In the genomic region with DNA sequence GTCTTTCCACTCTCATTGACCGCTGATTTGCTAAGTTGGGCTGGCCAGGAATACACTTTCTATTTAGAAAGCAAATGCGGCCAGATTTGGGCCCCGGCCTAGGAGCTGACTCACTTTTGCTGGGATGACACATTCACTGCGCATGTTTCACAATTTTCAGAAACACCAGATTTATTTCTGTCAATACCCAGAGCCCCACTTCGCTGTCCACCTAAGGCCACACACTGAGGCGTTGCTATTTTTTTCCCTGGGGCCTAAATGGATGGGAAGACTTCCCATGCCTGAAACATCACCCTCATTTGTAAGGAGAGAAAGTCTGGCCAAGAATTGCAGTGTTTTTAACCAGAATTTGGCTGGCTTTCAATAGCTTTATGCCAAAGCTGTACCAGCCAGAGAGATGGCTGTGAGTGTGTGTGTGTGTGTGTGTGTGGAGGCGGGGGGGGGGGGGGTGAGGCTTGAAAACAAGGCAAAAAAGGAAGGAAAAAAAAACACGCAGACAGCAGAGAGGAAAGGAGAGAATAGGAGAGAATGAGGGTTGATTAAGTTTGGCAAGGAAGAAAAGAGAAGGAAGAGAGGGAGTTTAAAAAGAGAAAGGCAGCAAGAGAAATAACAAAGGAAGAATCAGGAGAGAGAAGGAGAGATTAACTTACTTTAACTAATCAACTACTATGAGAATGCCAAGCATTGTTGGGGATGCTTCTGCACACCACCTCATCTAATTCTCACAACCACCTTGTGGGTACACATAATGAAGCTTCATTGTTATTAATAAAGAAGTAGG, we compare ENCODE assay signal across 8 cellular contexts.
DNase-seq lines count a peak whose midpoint lies in the region; ATAC-seq and TF ChIP-seq lines count a peak whose summit lies in the region.

No MANE protein-coding gene starts in this region.

- H3K27ac ChIP-seq in SJCRH30 (peak overlapping the region; percentile 68), psoas muscle (peak overlapping the region; percentile 94)

- peaks cover 0 to 2% (median 0%) of the 10 kb centered on the region in 6 donors for H3K9me3 Mint-ChIP-seq in immature natural killer cell

- no peaks in the 10 kb centered on the region for H3K36me3 Mint-ChIP-seq in immature natural killer cell

- peaks cover 0 to 2% (median 0%) of the 10 kb centered on the region in 3 donors for H3K27me3 Mint-ChIP-seq in immature natural killer cell (ENCODE audit: low read depth in 3 of 3)

- TF ChIP-seq CTCF in foreskin fibroblast (IDR thresholded peaks at IDR 0.05; ENCODE audit: low read depth, low read length), result no peak
- no peak for TF ChIP-seq CTCF in psoas muscle (IDR thresholded peaks at IDR 0.05)

- H3K36me3 ChIP-seq in SJCRH30 (no peaks in the 10 kb centered on the region), psoas muscle (ENCODE audit: insufficient read depth in 1 of 2, low read depth in 1 of 2) (no peaks in the 10 kb centered on the region)

- H3K4me3 ChIP-seq in SJCRH30 (no peak overlapping the region), foreskin fibroblast (ENCODE audit: low read depth in 1 of 2, low read length in 2 of 2) (no peak overlapping the region), psoas muscle (peak overlapping the region; percentile 8)

- DNase-seq in SJCRH30 (peak; percentile 56 to 66), foreskin fibroblast (peak; percentile 98 to 99), psoas muscle (peak; percentile 87 to 92), immature natural killer cell (no peak), KG1 (lab: John Stamatoyannopoulos, UW) (no peak), T-helper 1 cell (no peak)
- no peak for DNase-seq in stimulated activated naive CD8-positive, alpha-beta T cell treated with anti-CD3 and anti-CD28 coated beads, Interleukin-15, Interleukin-2, amounts not matched to agents 100 U/mL and 50 U/mL, for 24 hours

- peaks cover 44% of the 10 kb centered on the region for H3K4me1 ChIP-seq in SJCRH30
- peaks cover 26% of the 10 kb centered on the region for H3K4me1 ChIP-seq in psoas muscle

- WGBS in psoas muscle, 3 donors, result 9 to 16% (median 13%) methylated on average over 7 to 8 of the region's 8 CpGs

- no peak overlapping the region for H3K27ac Mint-ChIP-seq in immature natural killer cell

- no peaks in the 10 kb centered on the region for H3K4me1 Mint-ChIP-seq in immature natural killer cell

- ATAC-seq in GM21786 (IDR thresholded peaks at IDR 0.05; ENCODE audit: unreplicated experiment), result peak; percentile 2
- peak; percentile 77 to 88 (median 87) for ATAC-seq in psoas muscle
- no peak for ATAC-seq in stimulated activated naive CD8-positive, alpha-beta T cell treated with anti-CD3 and anti-CD28 coated beads, Interleukin-15, Interleukin-2, amounts not matched to agents 100 U/mL and 50 U/mL, for 24 hours

- no peaks in the 10 kb centered on the region for H3K9me3 ChIP-seq in SJCRH30 (replicated peaks)
- H3K9me3 ChIP-seq in psoas muscle, result no peaks in the 10 kb centered on the region

- H3K27me3 ChIP-seq in SJCRH30, result no peaks in the 10 kb centered on the region
- H3K27me3 ChIP-seq in psoas muscle (ENCODE audit: insufficient read depth in 3 of 3, low read length in 2 of 3), result no peaks in the 10 kb centered on the region

- H3K4me3 Mint-ChIP-seq in immature natural killer cell, result no peak overlapping the region

- intact Hi-C loops in psoas muscle (cut with DNase I), result loop anchor here (2.0 to 10.0 kb wide), 5 partner anchors 112 to 404 kb away; a partner anchor contains a TSS

Comparison
In these comparisons a context has a peak if more than half of its experiments do, and no peak if none do; other contexts are left out.
1. DNase-seq: peak in SJCRH30 (2 of 2), foreskin fibroblast (2 of 2) and psoas muscle (2 of 2); none in immature natural killer cell (0 of 3), KG1 (single experiment), T-helper 1 cell (0 of 5) and stimulated activated naive CD8-positive, alpha-beta T cell treated with anti-CD3 and anti-CD28 coated beads, Interleukin-15, Interleukin-2, amounts not matched to agents 100 U/mL and 50 U/mL, for 24 hours (single experiment).